26 cellular contexts compared by ENCODE assay signal in the genomic region with DNA sequence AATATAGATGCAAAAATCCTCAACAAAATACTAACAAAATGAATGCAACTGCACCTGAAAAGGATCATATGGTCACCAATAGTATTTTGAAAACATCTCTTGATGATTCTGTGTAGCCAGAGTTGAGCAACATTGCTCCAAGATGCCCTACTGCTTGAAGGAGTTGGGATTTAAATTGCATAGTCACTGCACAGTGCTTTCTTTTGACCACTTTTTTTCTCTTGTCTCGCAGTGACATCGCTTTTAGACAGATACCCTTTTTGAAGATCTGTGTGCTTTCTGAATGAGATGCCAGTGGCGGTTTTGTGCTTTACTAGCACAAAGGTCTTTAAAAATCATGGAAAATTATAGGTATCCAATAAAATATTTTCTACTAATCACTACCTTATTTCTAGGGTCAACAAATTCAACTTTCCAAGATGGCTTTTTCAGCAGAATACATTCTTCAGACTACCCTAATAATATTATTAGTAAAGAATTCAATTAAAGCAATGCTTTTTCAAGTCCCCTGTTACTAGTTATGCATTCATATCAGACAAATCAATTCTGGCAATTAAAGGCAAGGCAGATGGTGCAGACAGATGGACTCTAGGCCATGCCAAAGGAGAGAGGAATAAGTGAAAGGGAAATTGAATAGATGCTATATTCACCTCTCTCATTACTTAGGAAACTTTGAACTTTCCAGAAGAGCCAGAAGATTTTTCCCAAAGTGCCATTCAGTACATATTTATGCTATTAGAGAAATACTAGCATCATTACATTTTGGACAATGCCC.
"Had no signal": no experiment of that assay in that cellular context is flagged by ENCODE, and none has a peak within 500 bp of the region (broad histone marks: within the 10 kb centered on the region; RNA-seq: fewer than 3 reads in every experiment).

No MANE protein-coding gene starts in this region.

- H3K4me1 Mint-ChIP-seq: immature natural killer cell, natural killer cell had no signal

- H3K27ac Mint-ChIP-seq: activated naive CD4-positive, alpha-beta T cell treated with anti-CD3 and anti-CD28 coated beads, Interleukin-2, amount 50 U/mL, for 72 hours; activated T-cell treated with anti-CD3 and anti-CD28 coated beads, Interleukin-2, amount 50 U/mL, for 72 hours; immature natural killer cell; natural killer cell; neural progenitor cell; T-helper 2 cell treated with Interferon-gamma antibody and Interleukin-4, amounts not matched to agents 5 μg/mL and 100 μg/mL, for 36 hours had no signal

- H3K4me3 Mint-ChIP-seq: activated T-cell treated with anti-CD3 and anti-CD28 coated beads, Interleukin-2, amount 50 U/mL, for 72 hours; immature natural killer cell; natural killer cell; neural progenitor cell; T-helper 2 cell treated with Interferon-gamma antibody and Interleukin-4, amounts not matched to agents 5 μg/mL and 100 μg/mL, for 36 hours had no signal

- H3K36me3 Mint-ChIP-seq: activated naive CD4-positive, alpha-beta T cell treated with anti-CD3 and anti-CD28 coated beads, Interleukin-2, amount 50 U/mL, for 72 hours; neural progenitor cell had no signal

- ATAC-seq: activated naive CD4-positive, alpha-beta T cell treated with anti-CD3 and anti-CD28 coated beads, Interleukin-2, amount 50 U/mL, for 72 hours; activated T-cell treated with anti-CD3 and anti-CD28 coated beads, Interleukin-2, amount 50 U/mL, for 72 hours; esophagus mucosa; heart left ventricle; left lobe of liver; lower lobe of right lung; natural killer cell; right cardiac atrium had no signal

- DNase-seq: activated CD4-positive, alpha-beta T cell treated with anti-CD3 and anti-CD28 coated beads for 4 hours; activated CD4-positive, alpha-beta T cell treated with anti-CD3 and anti-CD28 coated beads, Interleukin-2, amount 50 U/mL, for 4 hours; activated CD4-positive, CD25-positive, alpha-beta regulatory T cell; activated naive CD4-positive, alpha-beta T cell; activated T-cell treated with anti-CD3 and anti-CD28 coated beads for 4 hours; activated T-cell treated with anti-CD3 and anti-CD28 coated beads, Interleukin-2, amount 50 U/mL, for 72 hours; cortex of kidney; foreskin fibroblast; heart left ventricle; hypothalamus; immature natural killer cell; kidney; lower lobe of right lung; mesendoderm; natural killer cell; occipital lobe; posterior cingulate gyrus; right cardiac atrium; stimulated activated CD4-positive, alpha-beta T cell treated with anti-CD3 and anti-CD28 coated beads, Interleukin-15, amount 100 ng/mL, for 24 hours; stimulated activated CD4-positive, alpha-beta T cell treated with anti-CD3 and anti-CD28 coated beads, Interleukin-2, amount 100 ng/mL, for 24 hours; stimulated activated naive CD4-positive, alpha-beta T cell treated with Interleukin-2 at 50 U/mL for 16 hours had no signal
